ENCODE assay signal across 1 cellular context in the genomic region with DNA sequence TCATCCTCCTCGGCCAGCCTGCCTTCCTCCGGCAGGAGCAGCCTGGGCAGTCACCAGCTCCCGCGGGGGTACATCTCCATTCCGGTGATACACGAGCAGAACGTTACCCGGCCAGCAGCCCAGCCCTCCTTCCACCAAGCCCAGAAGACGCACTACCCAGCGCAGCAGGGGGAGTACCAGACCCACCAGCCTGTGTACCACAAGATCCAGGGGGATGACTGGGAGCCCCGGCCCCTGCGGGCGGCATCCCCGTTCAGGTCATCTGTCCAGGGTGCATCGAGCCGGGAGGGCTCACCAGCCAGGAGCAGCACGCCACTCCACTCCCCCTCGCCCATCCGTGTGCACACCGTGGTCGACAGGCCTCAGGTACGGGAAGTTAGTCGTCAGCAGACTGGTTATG.
A peak's percentile ranks its signal among the peaks of the same experiment; 100 is the strongest.
TF ChIP-seq lines count a peak whose summit lies in the region.

No MANE protein-coding gene starts in this region.

TF ChIP-seq in K562, 482 proteins besides CTCF, POLR2A, EP300 and RAD21:
- TF ChIP-seq BCOR (IDR thresholded peaks at IDR 0.05), result no peak
- TF ChIP-seq POLR2G (IDR thresholded peaks at IDR 0.05; ENCODE audit: low read depth, low read length), result peak; percentile 24; the same call in 1 of the 2 replicates
